Comparison of ENCODE assay signal across 8 cellular contexts in genomic region chr3:14439501-14440167, GRCh38. TPM values are rescaled to one million over a fixed set of nuclear protein-coding genes. Genes with fewer than 3 reads are reported as not detected.
DNase-seq lines count a peak whose midpoint lies in the region; ATAC-seq and TF ChIP-seq lines count a peak whose summit lies in the region.

No MANE protein-coding gene starts in this region.

- H3K4me3 ChIP-seq in heart right ventricle: peak overlapping the region in 1 of 10 donors; percentile 4
- peak overlapping the region in 2 of 5 donors; percentile 30 to 50 for H3K4me3 ChIP-seq in subcutaneous abdominal adipose tissue (ENCODE audit: low read depth in 1 of 5, low read length in 5 of 5)

- no peaks in the 10 kb centered on the region for H3K9me3 ChIP-seq in heart right ventricle
- H3K9me3 ChIP-seq in subcutaneous abdominal adipose tissue (ENCODE audit: control insufficient read depth in 5 of 5, low read length in 5 of 5): no peaks in the 10 kb centered on the region

- intact Hi-C loops in heart right ventricle (cut with DNase I): loop anchor here in 2 of 10 donors (5.0 kb wide), 3 partner anchors 37 to 473 kb away; partner anchors contain the start of gene SLC6A6 (in 1 of the 2)

- no peak for TF ChIP-seq CTCF in heart right ventricle (IDR thresholded peaks at IDR 0.05)

- peaks cover 0 to 37% (median 5%) of the 10 kb centered on the region in 7 donors for H3K27me3 ChIP-seq in heart right ventricle
- peaks cover 0 to 11% (median 0%) of the 10 kb centered on the region in 5 donors for H3K27me3 ChIP-seq in subcutaneous abdominal adipose tissue (ENCODE audit: control insufficient read depth in 5 of 5, insufficient read depth in 4 of 5, low read length in 5 of 5)

- peak overlapping the region in 1 of 5 donors; percentile 26 for H3K9ac ChIP-seq in subcutaneous abdominal adipose tissue (ENCODE audit: low read length in 5 of 5)

- H3K4me1 Mint-ChIP-seq in activated naive CD8-positive, alpha-beta T cell (ENCODE audit: low read depth): peaks cover 21% of the 10 kb centered on the region
- peaks cover 28% of the 10 kb centered on the region for H3K4me1 Mint-ChIP-seq in activated naive CD8-positive, alpha-beta T cell treated with anti-CD3 and anti-CD28 coated beads for 36 hours

- peaks cover 40 to 85% (median 77%) of the 10 kb centered on the region in 9 donors for H3K4me1 ChIP-seq in heart right ventricle
- H3K4me1 ChIP-seq in subcutaneous abdominal adipose tissue (ENCODE audit: control insufficient read depth in 5 of 5, insufficient read depth in 5 of 5, low read length in 5 of 5): peaks cover 15 to 69% (median 47%) of the 10 kb centered on the region in 5 donors

- peak overlapping the region; percentile 6 for H3K27ac Mint-ChIP-seq in activated naive CD8-positive, alpha-beta T cell
- H3K27ac Mint-ChIP-seq in activated naive CD8-positive, alpha-beta T cell treated with anti-CD3 and anti-CD28 coated beads for 36 hours: no peak overlapping the region

- 18 to 33% methylated on average over 13 of the region's 13 CpGs for WGBS in heart right ventricle, 2 donors

- ATAC-seq in heart right ventricle (peak; percentile 14 to 64 (median 48)), HG02938 (IDR thresholded peaks at IDR 0.05; ENCODE audit: unreplicated experiment) (no peak), HG03571 (IDR thresholded peaks at IDR 0.05; ENCODE audit: unreplicated experiment) (no peak), HG03280 (IDR thresholded peaks at IDR 0.05; ENCODE audit: unreplicated experiment) (no peak)

- H3K9me3 Mint-ChIP-seq in activated naive CD8-positive, alpha-beta T cell (ENCODE audit: low read depth): no peaks in the 10 kb centered on the region
- no peaks in the 10 kb centered on the region for H3K9me3 Mint-ChIP-seq in activated naive CD8-positive, alpha-beta T cell treated with anti-CD3 and anti-CD28 coated beads for 36 hours

- peaks cover 0 to 17% (median 0%) of the 10 kb centered on the region in 9 donors for H3K36me3 ChIP-seq in heart right ventricle
- peaks cover 0 to 9% (median 0%) of the 10 kb centered on the region in 5 donors for H3K36me3 ChIP-seq in subcutaneous abdominal adipose tissue (ENCODE audit: control insufficient read depth in 5 of 5, insufficient read depth in 5 of 5, low read length in 5 of 5)

- H3K27ac ChIP-seq in heart right ventricle: peak overlapping the region in 7 of 10 donors; percentile 4 to 71 (median 35)
- H3K27ac ChIP-seq in subcutaneous abdominal adipose tissue (ENCODE audit: low read depth, low read length): peak overlapping the region; percentile 37

- H3K4me3 Mint-ChIP-seq in activated naive CD8-positive, alpha-beta T cell: peak overlapping the region; percentile 30
- H3K4me3 Mint-ChIP-seq in activated naive CD8-positive, alpha-beta T cell treated with anti-CD3 and anti-CD28 coated beads for 36 hours: no peak overlapping the region

- DNase-seq in activated naive CD8-positive, alpha-beta T cell treated with anti-CD3 and anti-CD28 coated beads for 36 hours: no peak
- DNase-seq in SHP77 treated with DMSO at 0.1 percent for 48 hours (lab: John Stamatoyannopoulos, UW) (peak; percentile 71), heart right ventricle (peak; percentile 80 to 86)

- H3K27me3 Mint-ChIP-seq in activated naive CD8-positive, alpha-beta T cell: no peaks in the 10 kb centered on the region
- H3K27me3 Mint-ChIP-seq in activated naive CD8-positive, alpha-beta T cell treated with anti-CD3 and anti-CD28 coated beads for 36 hours: no peaks in the 10 kb centered on the region

- H3K36me3 Mint-ChIP-seq in activated naive CD8-positive, alpha-beta T cell: peaks cover 3% of the 10 kb centered on the region
- H3K36me3 Mint-ChIP-seq in activated naive CD8-positive, alpha-beta T cell treated with anti-CD3 and anti-CD28 coated beads for 36 hours: peaks cover 9% of the 10 kb centered on the region

RNA-seq across cellular contexts. Expression of gene SLC6A6, which starts 37.2 kb away (rescaled TPM):
- 10 to 100 TPM; 38.6 to 38.7 TPM for total RNA-seq in activated naive CD8-positive, alpha-beta T cell treated with anti-CD3 and anti-CD28 coated beads for 36 hours
- total RNA-seq in heart right ventricle: 10 to 100 TPM; 11.4 to 68.7 (median 44.0) TPM
- polyA plus RNA-seq in heart right ventricle: 10 to 100 TPM in 1 of 2 donors, 1 to 10 TPM in 1; 7.7 to 55.4 TPM

Comparison
In these comparisons a context has a peak if more than half of its experiments do, and no peak if none do; other contexts are left out.
1. ATAC-seq: peak in heart right ventricle (8 of 8); none in HG02938 (single experiment), HG03571 (single experiment) and HG03280 (single experiment).